18 cellular contexts compared by ENCODE assay signal in the genomic region with DNA sequence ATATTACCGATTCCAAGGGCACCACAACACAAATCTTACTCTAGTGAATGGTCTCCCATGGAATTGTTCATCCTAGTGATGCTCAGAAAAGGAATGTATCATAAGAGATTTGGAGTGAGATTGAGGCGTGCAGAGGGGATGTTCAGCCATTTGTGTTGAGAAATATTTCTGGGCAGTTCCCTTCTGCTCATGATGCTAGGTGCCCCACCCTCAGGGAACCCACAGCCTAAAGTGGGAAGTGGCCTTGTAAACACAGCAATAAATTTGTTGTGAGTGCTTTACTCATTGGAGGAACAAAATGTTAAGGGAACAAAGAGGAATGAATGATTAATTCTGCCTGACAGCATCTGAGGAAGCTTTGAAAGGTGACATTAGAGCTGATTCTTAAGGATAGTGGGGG.
DNase-seq lines count a peak whose midpoint lies in the region; ATAC-seq and TF ChIP-seq lines count a peak whose summit lies in the region.
"Had no signal": no experiment of that assay in that cellular context is flagged by ENCODE, and none has a peak within 500 bp of the region (broad histone marks: within the 10 kb centered on the region; RNA-seq: fewer than 3 reads in every experiment).

No MANE protein-coding gene starts in this region.

- ATAC-seq in naive B cell (ENCODE audit: low read depth in 2 of 2) (peak; percentile 58 to 73), HG02588 (IDR thresholded peaks at IDR 0.05; ENCODE audit: unreplicated experiment) (no peak), HG02571 (IDR thresholded peaks at IDR 0.05; ENCODE audit: unreplicated experiment) (no peak)
- ATAC-seq: activated CD8-positive, alpha-beta memory T cell treated with anti-CD3 and anti-CD28 coated beads, Interleukin-2, amount 10 ng/mL, durations not matched to agents 7 days and 5 days; activated naive CD4-positive, alpha-beta T cell treated with anti-CD3 and anti-CD28 coated beads, Interleukin-2, amount 50 U/mL, for 72 hours; HCT116 had no signal

- no peak overlapping the region for H3K4me3 Mint-ChIP-seq in IgD-negative memory B cell
- H3K4me3 Mint-ChIP-seq in naive B cell, result no peak overlapping the region
- H3K4me3 Mint-ChIP-seq: activated CD8-positive, alpha-beta memory T cell treated with anti-CD3 and anti-CD28 coated beads, Interleukin-2, amount 10 ng/mL, durations not matched to agents 7 days and 5 days had no signal

- H3K27ac Mint-ChIP-seq in IgD-negative memory B cell (peak overlapping the region in 2 of 3 donors; percentile 6 to 37), naive B cell (peak overlapping the region in 3 of 6 donors; percentile 13 to 84 (median 24))
- H3K27ac Mint-ChIP-seq: activated CD8-positive, alpha-beta memory T cell treated with anti-CD3 and anti-CD28 coated beads, Interleukin-2, amount 10 ng/mL, durations not matched to agents 7 days and 5 days had no signal

- H3K4me3 ChIP-seq in coronary artery, result no peak overlapping the region
- H3K4me3 ChIP-seq: pancreas had no signal

- no peak for TF ChIP-seq CTCF in coronary artery (IDR thresholded peaks at IDR 0.05)

- H3K4me1 Mint-ChIP-seq in IgD-negative memory B cell (peaks cover 17 to 24% (median 19%) of the 10 kb centered on the region in 3 donors), naive B cell (peaks cover 10 to 50% (median 20%) of the 10 kb centered on the region in 3 donors)

- peak; percentile 62 for DNase-seq in AG20443 (ENCODE audit: low spot score)
- peak; percentile 33 for DNase-seq in amniotic epithelial cell (ENCODE audit: low read depth)
- DNase-seq in naive B cell, result peak; percentile 7
- DNase-seq in NCI-H2196 (lab: John Stamatoyannopoulos, UW; ENCODE audit: unreplicated experiment), result no peak
- no peak for DNase-seq in coronary artery (ENCODE audit: low spot score)
- DNase-seq: activated CD8-positive, alpha-beta memory T cell treated with anti-CD3 and anti-CD28 coated beads, Interleukin-2, amount 10 ng/mL, durations not matched to agents 7 days and 5 days; cerebellar nuclear complex; DND-41; mesendoderm; NCI-H1417 treated with DMSO at 0.1 percent for 48 hours; pancreas; SHP77 treated with DMSO at 0.1 percent for 48 hours had no signal

- H3K27me3 Mint-ChIP-seq in IgD-negative memory B cell, result no peaks in the 10 kb centered on the region
- no peaks in the 10 kb centered on the region for H3K27me3 Mint-ChIP-seq in naive B cell

- no peak overlapping the region for H3K27ac ChIP-seq in coronary artery
- H3K27ac ChIP-seq: epithelial cell of prostate, pancreas had no signal

- H3K9me3 Mint-ChIP-seq in IgD-negative memory B cell (no peaks in the 10 kb centered on the region), naive B cell (no peaks in the 10 kb centered on the region)
- H3K9me3 Mint-ChIP-seq: activated naive CD4-positive, alpha-beta T cell treated with anti-CD3 and anti-CD28 coated beads, Interleukin-2, amount 50 U/mL, for 72 hours had no signal

- H3K36me3 Mint-ChIP-seq in IgD-negative memory B cell (peaks cover 4% of the 10 kb centered on the region), naive B cell (peaks cover 20 to 25% of the 10 kb centered on the region in 2 donors)

Comparison
In these comparisons a context has a peak if more than half of its experiments do, and no peak if none do; other contexts are left out.
1. DNase-seq: peak in AG20443 (single experiment), amniotic epithelial cell (single experiment) and naive B cell (single experiment); none in NCI-H2196 (single experiment) and coronary artery (single experiment).
2. ATAC-seq: peak in naive B cell (2 of 2); none in HG02588 (single experiment) and HG02571 (single experiment).